ENCODE assay signal across 8 cellular contexts in the genomic region with DNA sequence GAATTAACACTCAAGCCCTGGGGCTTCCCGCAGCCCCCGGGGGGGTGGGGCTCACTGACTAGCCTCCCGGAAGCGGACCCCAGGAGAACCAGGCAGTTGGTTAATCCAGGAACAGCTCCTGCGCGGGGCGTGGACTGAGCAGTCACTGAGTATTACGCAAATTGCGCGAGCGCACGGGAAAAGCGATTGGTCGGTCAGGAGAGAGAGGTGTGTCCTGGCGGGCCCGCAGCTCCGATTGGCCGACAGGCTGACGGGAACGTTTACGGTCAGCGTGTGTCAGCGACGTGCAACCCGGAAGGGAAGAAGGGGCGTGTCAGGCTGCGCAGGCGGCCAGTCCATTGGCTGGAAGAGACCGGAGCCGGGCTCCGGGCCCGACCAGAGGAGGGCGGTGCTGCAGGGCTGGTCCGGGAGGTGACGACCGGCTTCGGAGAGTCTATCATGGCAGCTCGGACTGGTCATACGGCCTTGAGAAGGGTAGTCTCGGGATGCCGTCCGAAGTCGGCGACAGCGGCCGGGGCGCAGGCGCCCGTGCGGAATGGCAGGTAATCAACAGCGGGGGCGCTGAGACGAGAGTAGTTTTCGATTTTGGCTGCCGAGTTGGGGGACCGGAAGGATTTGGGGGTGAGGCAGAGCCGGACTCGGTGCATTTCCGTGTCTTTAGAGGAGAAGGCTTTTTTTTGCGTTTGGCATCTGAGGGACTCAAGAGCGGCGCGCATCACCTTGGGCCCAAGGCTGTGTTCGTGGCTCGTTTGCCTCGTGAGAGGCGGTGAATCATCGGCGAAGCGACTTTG. TPM values are rescaled to one million over a fixed set of nuclear protein-coding genes. Genes with fewer than 3 reads are reported as not detected.
A peak's percentile ranks its signal among the peaks of the same experiment; 100 is the strongest.
DNase-seq lines count a peak whose midpoint lies in the region; ATAC-seq and TF ChIP-seq lines count a peak whose summit lies in the region.

Gene COQ10B (plus strand): TSS at position 430 of the 791 bp plus-strand sequence. CDS start 9 bp downstream, at position 439.

- DNase-seq in CMK (ENCODE audit: low read depth) = peak; percentile 99
- peak; percentile 91 for DNase-seq in HS-27A (ENCODE audit: low read depth)
- DNase-seq in NK-92 (lab: John Stamatoyannopoulos, UW; ENCODE audit: unreplicated experiment) = peak; percentile 95
- DNase-seq in activated CD8-positive, alpha-beta memory T cell treated with anti-CD3 and anti-CD28 coated beads for 1 hour (ENCODE audit: extremely low read depth in 1 of 2, low read depth in 1 of 2) = peak; percentile 94 to 97
- DNase-seq in effector CD4-positive, alpha-beta T cell = peak; percentile 98
- DNase-seq in lower lobe of right lung = peak; percentile 100
- peak; percentile 91 to 98 (median 94) for DNase-seq in stimulated activated CD4-positive, alpha-beta T cell treated with anti-CD3 and anti-CD28 coated beads, TNF-alpha, amount 100 ng/mL, for 24 hours (ENCODE audit: low read depth in 3 of 3)

- intact Hi-C loops in lower lobe of right lung (cut with DNase I) = no loop called here

- no peaks in the 10 kb centered on the region for H3K9me3 ChIP-seq in lower lobe of right lung

- H3K27me3 ChIP-seq in lower lobe of right lung (ENCODE audit: low read depth) = no peaks in the 10 kb centered on the region

- H3K36me3 ChIP-seq in lower lobe of right lung = no peaks in the 10 kb centered on the region

- H3K4me1 ChIP-seq in lower lobe of right lung = peaks cover 16% of the 10 kb centered on the region

- H3K4me3 ChIP-seq in lower lobe of right lung = peak within 1 kb of the TSS; percentile 90

- ATAC-seq in GM19467 (IDR thresholded peaks at IDR 0.05; ENCODE audit: unreplicated experiment) (peak; percentile 94), lower lobe of right lung (peak; percentile 98 to 99)

- peak; percentile 45 for TF ChIP-seq CTCF in lower lobe of right lung (IDR thresholded peaks at IDR 0.05)

- peak within 1 kb of the TSS; percentile 100 for H3K27ac ChIP-seq in lower lobe of right lung

RNA-seq across cellular contexts. Expression of gene COQ10B, which starts in this region (rescaled TPM):
- total RNA-seq in lower lobe of right lung = 24.3 TPM

Comparison
In these comparisons a context has a peak if more than half of its experiments do, and no peak if none do; other contexts are left out.
1. Peak in every context shown above with its lines: DNase-seq, ATAC-seq, H3K4me3 ChIP-seq and H3K27ac ChIP-seq.